Comparison of ENCODE assay signal across 8 cellular contexts in genomic region chr6:3228791-3229565, GRCh38. TPM values are rescaled to one million over a fixed set of nuclear protein-coding genes. Genes with fewer than 3 reads are reported as not detected.
DNase-seq lines count a peak whose midpoint lies in the region; ATAC-seq and TF ChIP-seq lines count a peak whose summit lies in the region.

No MANE protein-coding gene starts in this region.

- peak overlapping the region; percentile 71 for H3K4me3 Mint-ChIP-seq in stimulated activated effector memory CD8-positive, alpha-beta T cell treated with anti-CD3 and anti-CD28 coated beads, Interleukin-12 subunit alpha, Interleukin-12 subunit beta, amount 100 ng/mL, for 72 hours

- H3K4me1 ChIP-seq in BLaER1 treated with 17β-estradiol and CSF1 and Interleukin-3, amounts not matched to agents 10 nM and 100 nM: peaks cover 27 to 41% (median 33%) of the 10 kb centered on the region in 10 experiments
- peaks cover 8% of the 10 kb centered on the region for H3K4me1 ChIP-seq in fibroblast of lung (ENCODE audit: control insufficient read depth, extremely low read depth, insufficient read depth, low read length)
- H3K4me1 ChIP-seq in Karpas-422 (ENCODE audit: low read length): no peaks in the 10 kb centered on the region; the same call in 1 of the 2 replicates

- intact Hi-C loops in left colon (cut with DNase I, micrococcal nuclease): no loop called here

- H3K36me3 ChIP-seq in BLaER1 treated with 17β-estradiol and CSF1 and Interleukin-3, amounts not matched to agents 10 nM and 100 nM: no peaks in the 10 kb centered on the region
- no peaks in the 10 kb centered on the region for H3K36me3 ChIP-seq in fibroblast of lung (ENCODE audit: control insufficient read depth, insufficient read depth, low read length)
- no peaks in the 10 kb centered on the region for H3K36me3 ChIP-seq in Karpas-422 (ENCODE audit: insufficient read depth, low read length)

- H2AFZ ChIP-seq in fibroblast of lung (ENCODE audit: low read length) (no peak overlapping the region), Karpas-422 (ENCODE audit: low read length) (no peak overlapping the region)

- H3K9me2 ChIP-seq in Karpas-422 (replicated peaks; ENCODE audit: insufficient read depth, low read length): no peaks in the 10 kb centered on the region

- peaks cover 54% of the 10 kb centered on the region for H3K4me1 Mint-ChIP-seq in stimulated activated effector memory CD8-positive, alpha-beta T cell treated with anti-CD3 and anti-CD28 coated beads, Interleukin-12 subunit alpha, Interleukin-12 subunit beta, amount 100 ng/mL, for 72 hours

- H3K9ac ChIP-seq in BLaER1 treated with 17β-estradiol and CSF1 and Interleukin-3, amounts not matched to agents 10 nM and 100 nM: no peak overlapping the region
- no peak overlapping the region for H3K9ac ChIP-seq in fibroblast of lung (ENCODE audit: insufficient read depth, low read length)
- no peak overlapping the region for H3K9ac ChIP-seq in Karpas-422 (ENCODE audit: low read length)

- no peak for TF ChIP-seq CTCF in fibroblast of lung (conservative IDR thresholded peaks at IDR 0.05 in 1 of 2, IDR thresholded peaks at IDR 0.05 in 1 of 2; ENCODE audit: low read depth in 1 of 2, low read length in 2 of 2)

- peak overlapping the region; percentile 24 to 82 (median 50) for H3K4me2 ChIP-seq in BLaER1 treated with 17β-estradiol and CSF1 and Interleukin-3, amounts not matched to agents 10 nM and 100 nM
- H3K4me2 ChIP-seq in fibroblast of lung (ENCODE audit: extremely low read depth, insufficient read depth, low read length) (peak overlapping the region; percentile 51), Karpas-422 (ENCODE audit: low read depth, low read length, poor library complexity, severe bottlenecking) (no peak overlapping the region)

- H3K36me3 Mint-ChIP-seq in stimulated activated effector memory CD8-positive, alpha-beta T cell treated with anti-CD3 and anti-CD28 coated beads, Interleukin-12 subunit alpha, Interleukin-12 subunit beta, amount 100 ng/mL, for 72 hours: no peaks in the 10 kb centered on the region

- no peaks in the 10 kb centered on the region for H3K9me3 Mint-ChIP-seq in stimulated activated effector memory CD8-positive, alpha-beta T cell treated with anti-CD3 and anti-CD28 coated beads, Interleukin-12 subunit alpha, Interleukin-12 subunit beta, amount 100 ng/mL, for 72 hours

- no peaks in the 10 kb centered on the region for H3K79me2 ChIP-seq in fibroblast of lung (ENCODE audit: control insufficient read depth, insufficient read depth, low read length)
- no peaks in the 10 kb centered on the region for H3K79me2 ChIP-seq in Karpas-422 (ENCODE audit: low read length)

- peak; percentile 38 for ATAC-seq in stimulated activated effector memory CD8-positive, alpha-beta T cell treated with anti-CD3 and anti-CD28 coated beads, Interleukin-12 subunit alpha, Interleukin-12 subunit beta, amount 100 ng/mL, for 72 hours
- ATAC-seq in left colon: no peak

- H3K27ac ChIP-seq in BLaER1 treated with 17β-estradiol and CSF1 and Interleukin-3, amounts not matched to agents 10 nM and 100 nM: no peak overlapping the region
- H3K27ac ChIP-seq in fibroblast of lung (ENCODE audit: insufficient read depth, low read length) (no peak overlapping the region), Karpas-422 (ENCODE audit: low read length) (no peak overlapping the region)

- no peaks in the 10 kb centered on the region; a peak in 1 of 22 replicates for H3K9me3 ChIP-seq in BLaER1 treated with 17β-estradiol and CSF1 and Interleukin-3, amounts not matched to agents 10 nM and 100 nM (replicated peaks in 1 of 11)
- H3K9me3 ChIP-seq in fibroblast of lung (ENCODE audit: control insufficient read depth, insufficient read depth, low read depth, low read length) (no peaks in the 10 kb centered on the region), Karpas-422 (ENCODE audit: low read length) (no peaks in the 10 kb centered on the region)

- peaks cover 80 to 92% (median 90%) of the 10 kb centered on the region in 11 experiments for H3K27me3 ChIP-seq in BLaER1 treated with 17β-estradiol and CSF1 and Interleukin-3, amounts not matched to agents 10 nM and 100 nM
- H3K27me3 ChIP-seq in fibroblast of lung (ENCODE audit: control insufficient read depth, insufficient read depth, low read length) (peaks cover 67% of the 10 kb centered on the region), Karpas-422 (ENCODE audit: low read length) (no peaks in the 10 kb centered on the region)

- H3K27ac Mint-ChIP-seq in stimulated activated effector memory CD8-positive, alpha-beta T cell treated with anti-CD3 and anti-CD28 coated beads, Interleukin-12 subunit alpha, Interleukin-12 subunit beta, amount 100 ng/mL, for 72 hours: no peak overlapping the region

- DNase-seq in M059J (ENCODE audit: low read depth) (peak; percentile 45), fibroblast of lung (ENCODE audit: low read depth in 2 of 2) (peak in 1 of 2 donors; percentile 43), Karpas-422 (no peak), left colon (no peak), inferior parietal cortex (ENCODE audit: extremely low spot score) (no peak)
- DNase-seq in activated CD4-positive, CD25-positive, alpha-beta regulatory T cell treated with anti-CD3 and anti-CD28 coated beads, Interleukin-2, amount 50 U/mL, for 72 hours: peak; percentile 39
- DNase-seq in stimulated activated effector memory CD8-positive, alpha-beta T cell treated with anti-CD3 and anti-CD28 coated beads, Interleukin-12 subunit alpha, Interleukin-12 subunit beta, amount 100 ng/mL, for 72 hours (ENCODE audit: low spot score in 2 of 2): no peak

- peaks cover 0 to 60% (median 42%) of the 10 kb centered on the region in 11 experiments; a peak in 17 of 22 replicates for H4K20me1 ChIP-seq in BLaER1 treated with 17β-estradiol and CSF1 and Interleukin-3, amounts not matched to agents 10 nM and 100 nM
- H4K20me1 ChIP-seq in fibroblast of lung (ENCODE audit: control insufficient read depth, extremely low read depth, insufficient read depth, low read length) (no peaks in the 10 kb centered on the region), Karpas-422 (ENCODE audit: insufficient read depth, low read depth, low read length) (no peaks in the 10 kb centered on the region)

- peak overlapping the region in 6 of 10 experiments; percentile 16 to 39 (median 35); a peak in 9 of 20 replicates for H3K4me3 ChIP-seq in BLaER1 treated with 17β-estradiol and CSF1 and Interleukin-3, amounts not matched to agents 10 nM and 100 nM
- no peak overlapping the region for H3K4me3 ChIP-seq in fibroblast of lung (replicated peaks in 1 of 4; ENCODE audit: control extremely low read depth in 1 of 4, insufficient read depth in 1 of 4, low read depth in 3 of 4, low read length in 4 of 4)
- no peak overlapping the region for H3K4me3 ChIP-seq in Karpas-422 (ENCODE audit: low read length)

RNA-seq across cellular contexts. Expression of gene TUBB2B, which starts 1.5 kb away (rescaled TPM):
- 60.1 and 127 TPM in 2 replicates for total RNA-seq in M059J (2014; rRNA removed; shearing (Covaris generic))
- total RNA-seq in fibroblast of lung (3.8 and 5.1 TPM in 2 replicates), left colon (1 to 10 TPM; 1.2 to 2.7 TPM)
- 3.4 and 5.2 TPM in 2 replicates for polyA plus RNA-seq in fibroblast of lung
- 4.4 and 5.9 TPM in 2 replicates for polyA plus RNA-seq in fibroblast of lung (2012)
- 9.3 and 12.1 TPM in 2 replicates for polyA minus RNA-seq in fibroblast of lung (ENCODE audit: low replicate concordance)
- 0.34 TPM in 1 of 2 replicates, not detected in the other for total RNA-seq in Karpas-422 (2014; rRNA removed; shearing (Covaris generic); ENCODE audit: low replicate concordance)

RNA-seq across cellular contexts. Expression of gene PSMG4, which starts 29.8 kb away (rescaled TPM):
- total RNA-seq in M059J (2014; rRNA removed; shearing (Covaris generic)): 29.9 and 35.1 TPM in 2 replicates
- total RNA-seq in fibroblast of lung (24.4 and 34.2 TPM in 2 replicates), left colon (10 to 100 TPM in 1 of 2 donors, 1 to 10 TPM in 1; 9.9 to 13.8 TPM)
- 12.5 and 17.5 TPM in 2 replicates for polyA plus RNA-seq in fibroblast of lung
- polyA plus RNA-seq in fibroblast of lung (2012): 22.5 and 34.9 TPM in 2 replicates
- 7.3 and 21.7 TPM in 2 replicates for polyA minus RNA-seq in fibroblast of lung (ENCODE audit: low replicate concordance)
- total RNA-seq in Karpas-422 (2014; rRNA removed; shearing (Covaris generic); ENCODE audit: low replicate concordance): 42.3 and 90.4 TPM in 2 replicates

Comparison
In these comparisons a context has a peak if more than half of its experiments do, and no peak if none do; other contexts are left out.
1. H3K4me3 ChIP-seq: peak in BLaER1 treated with 17β-estradiol and CSF1 and Interleukin-3, amounts not matched to agents 10 nM and 100 nM (6 of 10); none in fibroblast of lung (0 of 4) and Karpas-422 (single experiment).
2. DNase-seq: peak in M059J (single experiment) and activated CD4-positive, CD25-positive, alpha-beta regulatory T cell treated with anti-CD3 and anti-CD28 coated beads, Interleukin-2, amount 50 U/mL, for 72 hours (single experiment); none in stimulated activated effector memory CD8-positive, alpha-beta T cell treated with anti-CD3 and anti-CD28 coated beads, Interleukin-12 subunit alpha, Interleukin-12 subunit beta, amount 100 ng/mL, for 72 hours (0 of 2), Karpas-422 (single experiment), left colon (0 of 2) and inferior parietal cortex (single experiment).